ENCODE assay signal across 25 cellular contexts in the genomic region with DNA sequence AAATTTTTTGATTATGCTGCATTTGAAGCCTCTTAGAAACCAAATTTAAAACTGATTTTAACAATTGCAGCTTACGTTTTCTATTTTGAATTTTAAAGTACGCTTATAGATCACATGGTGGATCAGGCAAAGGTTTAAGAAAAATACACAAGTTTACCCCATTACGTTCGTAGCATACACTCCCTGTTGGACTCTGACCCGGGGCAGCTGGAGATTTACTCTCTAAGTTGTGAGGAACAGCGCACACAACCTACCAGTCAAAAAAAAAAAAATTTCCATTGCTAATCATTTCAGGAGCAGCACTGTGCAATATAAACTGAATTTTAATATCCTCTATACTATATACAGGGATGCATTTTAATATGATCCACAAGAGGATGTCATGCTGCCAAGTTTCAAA. TPM values are rescaled to one million over a fixed set of nuclear protein-coding genes. Genes with fewer than 3 reads are reported as not detected.
"Had no signal": no experiment of that assay in that cellular context is flagged by ENCODE, and none has a peak within 500 bp of the region (broad histone marks: within the 10 kb centered on the region; RNA-seq: fewer than 3 reads in every experiment).

No MANE protein-coding gene starts in this region.

- ATAC-seq: foreskin keratinocyte, left ventricle myocardium superior, upper lobe of right lung, WTC11 had no signal

- H3K4me1 Mint-ChIP-seq: neural crest cell had no signal

- H3K9me3 Mint-ChIP-seq: activated naive CD8-positive, alpha-beta T cell treated with anti-CD3 and anti-CD28 coated beads for 36 hours; immature natural killer cell; neural crest cell; WTC11 had no signal

- H3K4me3 ChIP-seq: sigmoid colon, thoracic aorta, upper lobe of right lung had no signal

- H3K4me3 Mint-ChIP-seq: activated naive CD8-positive, alpha-beta T cell treated with anti-CD3 and anti-CD28 coated beads for 36 hours; immature natural killer cell; neural crest cell; WTC11 had no signal

- H3K27me3 Mint-ChIP-seq: activated naive CD8-positive, alpha-beta T cell treated with anti-CD3 and anti-CD28 coated beads for 36 hours had no signal

- H3K27me3 ChIP-seq: foreskin keratinocyte, sigmoid colon, upper lobe of right lung had no signal

- DNase-seq: activated CD4-positive, alpha-beta T cell treated with anti-CD3 and anti-CD28 coated beads, Interleukin-2, amount 50 U/mL, for 48 hours; activated gamma-delta T cell treated with Interleukin-2 at 50 U/mL for 16 hours; activated naive CD8-positive, alpha-beta T cell treated with anti-CD3 and anti-CD28 coated beads for 36 hours; amniotic stem cell; effector CD4-positive, alpha-beta T cell; erythroblast; foreskin keratinocyte; immature natural killer cell; kidney glomerular epithelial cell; left ventricle myocardium superior; midbrain; occipital lobe; posterior cingulate gyrus; sigmoid colon; stimulated activated CD4-positive, alpha-beta T cell treated with anti-CD3 and anti-CD28 coated beads, Interleukin-4, amount 100 ng/mL, for 24 hours; stimulated activated naive CD4-positive, alpha-beta T cell treated with Interleukin-2 at 50 U/mL for 16 hours; T1000; upper lobe of right lung had no signal

- H3K4me1 ChIP-seq: foreskin keratinocyte, upper lobe of right lung had no signal

- H3K27ac Mint-ChIP-seq: WTC11 had no signal

- H3K27ac ChIP-seq: foreskin keratinocyte, sigmoid colon, thoracic aorta, upper lobe of right lung had no signal

- H3K9me3 ChIP-seq: sigmoid colon, thoracic aorta, upper lobe of right lung had no signal

RNA-seq across cellular contexts. Expression of a gene that starts 42.0 kb away (rescaled TPM):
- total RNA-seq: activated naive CD8-positive, alpha-beta T cell treated with anti-CD3 and anti-CD28 coated beads for 36 hours; cerebellum; foreskin keratinocyte; neural crest cell; occipital lobe; renal cortical epithelial cell; sigmoid colon; SK-MEL-5; T-helper 1 cell treated with Interleukin-12 subunit alpha and Interleukin-12 subunit beta and Interleukin-4 antibody, amounts not matched to agents 30 ng/mL and 1 ng/mL, for 36 hours; upper lobe of right lung; WTC11 had no signal
- polyA plus RNA-seq: foreskin keratinocyte, immature natural killer cell had no signal
